8 cellular contexts compared by ENCODE assay signal in the genomic region with DNA sequence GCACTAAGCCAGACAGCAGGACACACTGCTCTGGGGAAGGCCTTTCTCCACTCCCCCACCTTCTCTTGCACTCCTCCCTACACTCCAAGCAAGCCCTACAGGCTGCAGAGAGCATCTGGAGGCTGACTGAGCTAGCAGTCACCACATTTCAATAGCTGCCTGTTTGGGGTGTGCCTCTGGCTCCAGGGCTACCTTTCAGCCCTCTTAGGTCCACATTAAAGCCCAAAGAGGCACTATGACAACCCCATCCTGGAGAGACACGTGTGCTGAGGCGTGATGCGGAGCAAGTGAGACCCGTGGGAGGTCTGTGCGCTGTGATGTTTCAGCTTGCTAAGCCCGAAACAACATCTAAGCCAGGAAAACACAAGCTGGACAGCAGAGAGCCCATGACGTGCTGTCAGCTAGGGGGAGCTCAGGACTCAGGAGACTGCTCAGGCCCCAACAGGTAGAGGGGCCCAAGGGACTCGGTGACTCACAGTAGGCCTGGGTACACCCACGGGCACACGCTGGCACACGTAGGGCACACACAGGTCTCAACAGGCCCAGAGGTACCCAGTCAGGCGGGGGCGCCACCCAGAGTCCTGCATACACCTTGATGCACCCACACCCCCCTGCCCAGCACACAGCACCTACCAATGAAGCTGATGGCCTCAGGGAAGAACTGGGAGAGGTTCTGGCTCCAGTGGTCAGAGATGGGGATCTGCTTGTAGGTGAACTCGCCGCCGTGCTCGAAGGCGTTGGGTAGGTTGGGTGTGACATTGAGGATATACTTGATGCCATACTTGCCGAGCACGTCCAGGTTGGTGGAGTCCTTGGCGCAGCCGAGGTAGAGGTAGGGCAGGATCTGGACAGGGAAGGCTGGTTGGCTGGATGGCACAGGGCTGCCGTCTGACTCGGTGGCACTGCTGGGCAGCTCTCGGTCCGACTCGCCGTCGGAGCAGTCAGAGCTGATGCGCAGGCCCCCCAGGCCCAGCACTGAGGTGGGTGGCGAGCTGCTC. TPM values are rescaled to one million over a fixed set of nuclear protein-coding genes. Genes with fewer than 3 reads are reported as not detected.
DNase-seq lines count a peak whose midpoint lies in the region; ATAC-seq, FAIRE-seq and TF ChIP-seq lines count a peak whose summit lies in the region.

No MANE protein-coding gene starts in this region.

- no peak overlapping the region for H2AFZ ChIP-seq in OCI-LY7 (ENCODE audit: low read length)

- CTCF ChIA-PET in OCI-LY7 (lab: Charles Lee; ENCODE audit: unreplicated experiment) = no interaction called here

- H3K9me3 ChIP-seq in OCI-LY7 (ENCODE audit: low read length) = no peaks in the 10 kb centered on the region
- H3K9me3 ChIP-seq in ascending aorta = no peaks in the 10 kb centered on the region

- H3K79me2 ChIP-seq in OCI-LY7 (ENCODE audit: insufficient read depth, low read depth, low read length) = no peaks in the 10 kb centered on the region

- no peaks in the 10 kb centered on the region for H4K20me1 ChIP-seq in OCI-LY7 (ENCODE audit: insufficient read depth, low read length)

- H3K4me3 ChIP-seq in OCI-LY7 (ENCODE audit: low read depth, low read length, poor library complexity, severe bottlenecking) = no peak overlapping the region
- peak overlapping the region; percentile 69 to 95 for H3K4me3 ChIP-seq in ascending aorta

- intact Hi-C loops in OCI-LY7 (cut with micrococcal nuclease; ENCODE audit: unreplicated experiment) = loop anchor here (1.0 kb wide), 3 partner anchors 52 to 91 kb away; no protein-coding TSS in a partner anchor
- intact Hi-C loops in ascending aorta (cut with DNase I) = loop anchor here (1.0 to 10.0 kb wide), 2 partner anchors 49 to 221 kb away; a partner anchor contains a TSS

- BruUV-seq in OCI-LY7 (replicated peaks; lab: Mats Ljungman, UMichigan) = no TSS peak

- DNase-seq in D721Med (ENCODE audit: insufficient read length, low spot score) (no peak), OCI-LY7 (ENCODE audit: low spot score) (peak; percentile 44), ascending aorta (ENCODE audit: low spot score in 2 of 2) (no peak), cerebellar nuclear complex (lab: John Stamatoyannopoulos, UW) (no peak), NCI-H1436 treated with DMSO at 0.1 percent for 48 hours (lab: John Stamatoyannopoulos, UW) (no peak), omental fat pad (ENCODE audit: low spot score) (no peak)
- peak; percentile 15 to 19 for DNase-seq in stimulated activated CD4-positive, alpha-beta T cell treated with anti-CD3 and anti-CD28 coated beads, Interleukin-4, amount 100 ng/mL, for 48 hours (ENCODE audit: low read depth in 2 of 2)

- POLR2A ChIA-PET in OCI-LY7 (lab: Charles Lee) = interaction anchor here (0.7 to 1.2 kb wide), 2 partner anchors 22 to 49 kb away, joined by 3 read pairs; no protein-coding TSS in a partner anchor

- H3K36me3 ChIP-seq in OCI-LY7 (ENCODE audit: insufficient read depth, low read length) (peaks cover 44% of the 10 kb centered on the region; the same call in 1 of the 2 replicates), ascending aorta (peaks cover 45 to 48% of the 10 kb centered on the region in 2 donors)

- FAIRE-seq in D721Med (lab: Jason Lieb, UNC) = no peak

- ATAC-seq in omental fat pad (ENCODE audit: low FRiP score) = no peak

- peak; percentile 26 for TF ChIP-seq CTCF in D721Med (IDR thresholded peaks at IDR 0.05; ENCODE audit: insufficient read depth, missing control alignments)
- peak; percentile 60 for TF ChIP-seq CTCF in OCI-LY7 (conservative IDR thresholded peaks at IDR 0.05; ENCODE audit: low read length)
- peak; percentile 1 to 44 (median 11) for TF ChIP-seq CTCF in ascending aorta (IDR thresholded peaks at IDR 0.05)
- TF ChIP-seq CTCF in omental fat pad (IDR thresholded peaks at IDR 0.05) = no peak

- no peaks in the 10 kb centered on the region for H3K9me2 ChIP-seq in OCI-LY7 (ENCODE audit: insufficient read depth, low read length)

- H3K27ac ChIP-seq in OCI-LY7 (ENCODE audit: low read depth, low read length, poor library complexity, severe bottlenecking) (peak overlapping the region; percentile 38), ascending aorta (peak overlapping the region; percentile 88 to 92), layer of hippocampus (ENCODE audit: low read depth, low read length) (peak overlapping the region; percentile 94)

- H3K4me2 ChIP-seq in OCI-LY7 (ENCODE audit: low read length) = peak overlapping the region; percentile 40

- H3K27me3 ChIP-seq in ascending aorta (no peaks in the 10 kb centered on the region), layer of hippocampus (ENCODE audit: control insufficient read depth, insufficient read depth, low read length) (no peaks in the 10 kb centered on the region)

- H3K4me1 ChIP-seq in OCI-LY7 (ENCODE audit: insufficient read depth, low read length, poor library complexity, severe bottlenecking) = peaks cover 41% of the 10 kb centered on the region
- peaks cover 26 to 53% of the 10 kb centered on the region in 2 donors for H3K4me1 ChIP-seq in ascending aorta

RNA-seq across cellular contexts. Expression of a gene that starts 2.8 kb away (rescaled TPM):
- total RNA-seq in OCI-LY7 (2014; rRNA removed; shearing (Covaris generic)) = 8.4 and 11.4 TPM in 2 replicates
- total RNA-seq in OCI-LY7 (2022) (13.5 and 14.4 TPM in 2 replicates), ascending aorta (76.5 TPM), omental fat pad (10 to 100 TPM in 3 of 4 donors, 1 to 10 TPM in 1; 5.5 to 22.2 (median 16.8) TPM)

RNA-seq across cellular contexts. Expression of a gene that starts 57.9 kb away (rescaled TPM):
- total RNA-seq in OCI-LY7 (2014; rRNA removed; shearing (Covaris generic)) = 1,739 and 1,781 TPM in 2 replicates
- total RNA-seq in OCI-LY7 (2022) (1,513 and 1,535 TPM in 2 replicates), ascending aorta (1,224 TPM), omental fat pad (1,000 to 10,000 TPM; 1,723 to 2,189 (median 1,972) TPM)

Comparison
In these comparisons a context has a peak if more than half of its experiments do, and no peak if none do; other contexts are left out.
1. DNase-seq: peak in OCI-LY7 (single experiment) and stimulated activated CD4-positive, alpha-beta T cell treated with anti-CD3 and anti-CD28 coated beads, Interleukin-4, amount 100 ng/mL, for 48 hours (2 of 2); none in D721Med (single experiment), ascending aorta (0 of 2), cerebellar nuclear complex (0 of 2), NCI-H1436 treated with DMSO at 0.1 percent for 48 hours (single experiment) and omental fat pad (single experiment).
2. CTCF ChIP-seq: peak in D721Med (single experiment), OCI-LY7 (single experiment) and ascending aorta (3 of 3); none in omental fat pad (0 of 3).
3. H3K27ac ChIP-seq: peak in every context shown above with its lines; median percentile 94 in layer of hippocampus; 90 in ascending aorta; 38 in OCI-LY7.